ENCODE assay signal across 8 cellular contexts in genomic region chr7:55744706-55745105, GRCh38.
DNase-seq lines count a peak whose midpoint lies in the region; ATAC-seq, FAIRE-seq and TF ChIP-seq lines count a peak whose summit lies in the region.
"Not testable (repeated sequence)": the region's sequence is repeated elsewhere in the genome, so short reads cannot be mapped to it uniquely, and the experiment has no call there.

No MANE protein-coding gene starts in this region.

- H3K9me2 ChIP-seq in GM23338 (ENCODE audit: insufficient read depth) = not testable (repeated sequence)

- H3K4me1 Mint-ChIP-seq in GM23338; activated CD4-positive, alpha-beta T cell treated with anti-CD3 and anti-CD28 coated beads for 36 hours; endothelial cell (ENCODE audit: unreplicated experiment): not testable (repeated sequence)

- H3F3A ChIP-seq in GM23338 (replicated peaks; ENCODE audit: low read depth) = not testable (repeated sequence)

- DNase-seq in DMS 273 (lab: John Stamatoyannopoulos, UW; ENCODE audit: unreplicated experiment) (peak; percentile 8), GM23338 (ENCODE audit: low spot score) (peak; percentile 39), NB4 (ENCODE audit: low read depth) (peak; percentile 18), NT2/D1 (ENCODE audit: low read depth, low spot score) (peak; percentile 20), endothelial cell (ENCODE audit: low spot score) (peak; percentile 51)
- DNase-seq in activated CD4-positive, alpha-beta T cell treated with anti-CD3 and anti-CD28 coated beads for 36 hours = peak; percentile 13
- not testable (repeated sequence) for DNase-seq in HepG2 (ENCODE audit: low spot score)

- in situ Hi-C loops in HepG2 (cut with HindIII; ENCODE audit: extremely low pct_ligation_motif_present, low pct_unique_long_range_greater_than_20kb) = not testable (repeated sequence)

- not testable (repeated sequence) for H3K36me3 ChIP-seq in GM23338 (ENCODE audit: insufficient read depth); NT2/D1 (ENCODE audit: insufficient read depth, insufficient read length, low read length); HepG2 (replicated peaks in 1 of 2; ENCODE audit: control insufficient read depth in 1 of 2, insufficient read depth in 2 of 2, low read length in 2 of 2)

- not testable (repeated sequence) for H3K27ac Mint-ChIP-seq in GM23338; activated CD4-positive, alpha-beta T cell treated with anti-CD3 and anti-CD28 coated beads for 36 hours; endothelial cell (ENCODE audit: unreplicated experiment)

- not testable (repeated sequence) for H3K27me3 Mint-ChIP-seq in GM23338 (ENCODE audit: insufficient read depth, low read depth, poor library complexity); activated CD4-positive, alpha-beta T cell treated with anti-CD3 and anti-CD28 coated beads for 36 hours; endothelial cell (ENCODE audit: unreplicated experiment)

- not testable (repeated sequence) for H3K9ac ChIP-seq in NT2/D1 (ENCODE audit: insufficient read length, low read depth); HepG2 (ENCODE audit: insufficient read depth, low read depth, low read length)

- not testable (repeated sequence) for TF ChIP-seq POLR2A in NB4 (IDR thresholded peaks at IDR 0.05; ENCODE audit: extremely low read depth, insufficient read length); HepG2 (IDR thresholded peaks at IDR 0.05; ENCODE audit: insufficient read depth in 1 of 2, low read depth in 2 of 2, low read length in 2 of 2)

- H3K9me3 ChIP-seq in NT2/D1 (ENCODE audit: insufficient read depth, low read length); HepG2 (ENCODE audit: low read length): not testable (repeated sequence)

- not testable (repeated sequence) for ATAC-seq in GM23338; activated CD4-positive, alpha-beta T cell treated with anti-CD3 and anti-CD28 coated beads for 36 hours
- peak; percentile 65 for ATAC-seq in HepG2

- not testable (repeated sequence) for FAIRE-seq in HepG2 (lab: Jason Lieb, UNC)

- not testable (repeated sequence) for BruUV-seq in HepG2 (replicated peaks; lab: Mats Ljungman, UMichigan)

- intact Hi-C loops in activated CD4-positive, alpha-beta T cell treated with anti-CD3 and anti-CD28 coated beads for 36 hours (cut with DNase I, micrococcal nuclease) = not testable (repeated sequence)
- intact Hi-C loops in HepG2 (cut with micrococcal nuclease; ENCODE audit: unreplicated experiment) = loop anchor here (10.0 kb wide), 1 partner anchor 330 kb away; no protein-coding TSS in a partner anchor

- not testable (repeated sequence) for TF ChIP-seq EP300 in HepG2 (IDR thresholded peaks at IDR 0.05; ENCODE audit: low read depth in 2 of 2, low read length in 2 of 2); HepG2 (CRISPR knock-in tag; IDR thresholded peaks at IDR 0.05; ENCODE audit: borderline replicate concordance)

- not testable (repeated sequence) for H3K36me3 Mint-ChIP-seq in GM23338 (ENCODE audit: low read depth); activated CD4-positive, alpha-beta T cell treated with anti-CD3 and anti-CD28 coated beads for 36 hours (ENCODE audit: low read depth); endothelial cell (ENCODE audit: low read depth, unreplicated experiment)

- H3K4me2 ChIP-seq in GM23338; HepG2 (ENCODE audit: low read depth, low read length): not testable (repeated sequence)

- not testable (repeated sequence) for H3K4me3 ChIP-seq in GM23338; NB4 (ENCODE audit: low read depth, low read length); NT2/D1 (ENCODE audit: insufficient read length, low read depth); HepG2 (replicated peaks in 1 of 3; ENCODE audit: insufficient read depth in 1 of 3, low read depth in 2 of 3, low read length in 3 of 3)

- TF ChIP-seq CTCF in 22Rv1 (IDR thresholded peaks at IDR 0.05) = peak; percentile 32
- peak; percentile 33 to 59 for TF ChIP-seq CTCF in GM23338 (conservative IDR thresholded peaks at IDR 0.05; ENCODE audit: low read depth in 2 of 2)
- not testable (repeated sequence) for TF ChIP-seq CTCF in NB4 (IDR thresholded peaks at IDR 0.05; ENCODE audit: low read depth, low read length); endothelial cell (IDR thresholded peaks at IDR 0.05; ENCODE audit: unreplicated experiment)
- TF ChIP-seq CTCF in HepG2 (CRISPR knock-in tag; IDR thresholded peaks at IDR 0.05) = peak; percentile 55

- WGBS in HepG2 (ENCODE audit: low lambda C conversion rate) = 91% methylated on average over 3 of the region's 20 CpGs

- not testable (repeated sequence) for H3K9me3 Mint-ChIP-seq in GM23338; activated CD4-positive, alpha-beta T cell treated with anti-CD3 and anti-CD28 coated beads for 36 hours (ENCODE audit: low read depth); endothelial cell (ENCODE audit: unreplicated experiment)

- not testable (repeated sequence) for H2AFZ ChIP-seq in GM23338; HepG2 (ENCODE audit: low read length)

- H4K20me1 ChIP-seq in GM23338 (replicated peaks; ENCODE audit: insufficient read depth); HepG2 (ENCODE audit: insufficient read depth, low read length): not testable (repeated sequence)

- not testable (repeated sequence) for TF ChIP-seq RAD21 in HepG2 (CRISPR knock-in tag; IDR thresholded peaks at IDR 0.05)

- H3K4me3 Mint-ChIP-seq in GM23338; activated CD4-positive, alpha-beta T cell treated with anti-CD3 and anti-CD28 coated beads for 36 hours; endothelial cell (ENCODE audit: unreplicated experiment): not testable (repeated sequence)

- POLR2A ChIA-PET in activated CD4-positive, alpha-beta T cell treated with anti-CD3 and anti-CD28 coated beads for 36 hours (lab: Charles Lee); HepG2 (lab: Yijun Ruan, JAX): not testable (repeated sequence)

- not testable (repeated sequence) for H3K4me1 ChIP-seq in GM23338 (ENCODE audit: insufficient read depth); NT2/D1 (ENCODE audit: insufficient read depth, insufficient read length); HepG2 (ENCODE audit: insufficient read depth, low read length)

- H3K27ac ChIP-seq in 22Rv1; GM23338 (ENCODE audit: low read depth); HepG2 (ENCODE audit: extremely low read length, insufficient read depth, low read length): not testable (repeated sequence)

- CTCF ChIA-PET in activated CD4-positive, alpha-beta T cell treated with anti-CD3 and anti-CD28 coated beads for 36 hours (lab: Charles Lee); HepG2 (lab: Yijun Ruan, JAX; ENCODE audit: low intra/inter-chr PET ratio, low total read pairs): not testable (repeated sequence)

- H3K27me3 ChIP-seq in GM23338 (ENCODE audit: insufficient read depth); NT2/D1 (ENCODE audit: insufficient read depth, insufficient read length); HepG2 (ENCODE audit: control insufficient read depth in 1 of 2, insufficient read depth in 2 of 2, low read length in 2 of 2): not testable (repeated sequence)

- H3K79me2 ChIP-seq in GM23338 (replicated peaks; ENCODE audit: insufficient read depth); HepG2 (ENCODE audit: insufficient read depth, low read length): not testable (repeated sequence)

TF ChIP-seq in HepG2, 621 proteins besides CTCF, POLR2A, EP300 and RAD21 (continues in another document):
- TF ChIP-seq STAG1 (CRISPR knock-in tag; IDR thresholded peaks at IDR 0.05) (peak; percentile 65), ZFX (CRISPR knock-in tag; IDR thresholded peaks at IDR 0.05; ENCODE audit: low read depth) (peak; percentile 48; the same call in 1 of the 2 replicates), ZFY (CRISPR knock-in tag; IDR thresholded peaks at IDR 0.05) (peak; percentile 62), GABPB1 (CRISPR knock-in tag; IDR thresholded peaks at IDR 0.05) (peak; percentile 21; the same call in 1 of the 2 replicates), PHF8 (CRISPR knock-in tag; IDR thresholded peaks at IDR 0.05) (peak; percentile 40; the same call in 1 of the 2 replicates)
- TF ChIP-seq, protein P1, sequence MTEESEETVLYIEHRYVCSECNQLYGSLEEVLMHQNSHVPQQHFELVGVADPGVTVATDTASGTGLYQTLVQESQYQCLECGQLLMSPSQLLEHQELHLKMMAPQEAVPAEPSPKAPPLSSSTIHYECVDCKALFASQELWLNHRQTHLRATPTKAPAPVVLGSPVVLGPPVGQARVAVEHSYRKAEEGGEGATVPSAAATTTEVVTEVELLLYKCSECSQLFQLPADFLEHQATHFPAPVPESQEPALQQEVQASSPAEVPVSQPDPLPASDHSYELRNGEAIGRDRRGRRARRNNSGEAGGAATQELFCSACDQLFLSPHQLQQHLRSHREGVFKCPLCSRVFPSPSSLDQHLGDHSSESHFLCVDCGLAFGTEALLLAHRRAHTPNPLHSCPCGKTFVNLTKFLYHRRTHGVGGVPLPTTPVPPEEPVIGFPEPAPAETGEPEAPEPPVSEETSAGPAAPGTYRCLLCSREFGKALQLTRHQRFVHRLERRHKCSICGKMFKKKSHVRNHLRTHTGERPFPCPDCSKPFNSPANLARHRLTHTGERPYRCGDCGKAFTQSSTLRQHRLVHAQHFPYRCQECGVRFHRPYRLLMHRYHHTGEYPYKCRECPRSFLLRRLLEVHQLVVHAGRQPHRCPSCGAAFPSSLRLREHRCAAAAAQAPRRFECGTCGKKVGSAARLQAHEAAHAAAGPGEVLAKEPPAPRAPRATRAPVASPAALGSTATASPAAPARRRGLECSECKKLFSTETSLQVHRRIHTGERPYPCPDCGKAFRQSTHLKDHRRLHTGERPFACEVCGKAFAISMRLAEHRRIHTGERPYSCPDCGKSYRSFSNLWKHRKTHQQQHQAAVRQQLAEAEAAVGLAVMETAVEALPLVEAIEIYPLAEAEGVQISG (CRISPR knock-in tag; IDR thresholded peaks at IDR 0.05) = peak; percentile 70
